ENCODE assay signal across 28 cellular contexts in genomic region chr1:18877282-18877681, GRCh38. TPM values are rescaled to one million over a fixed set of nuclear protein-coding genes. Genes with fewer than 3 reads are reported as not detected.
DNase-seq lines count a peak whose midpoint lies in the region; ATAC-seq and TF ChIP-seq lines count a peak whose summit lies in the region.
"Had no signal": no experiment of that assay in that cellular context is flagged by ENCODE, and none has a peak within 500 bp of the region (broad histone marks: within the 10 kb centered on the region; RNA-seq: fewer than 3 reads in every experiment).

No MANE protein-coding gene starts in this region.

- H3K4me3 ChIP-seq in GM23338 (no peak overlapping the region), SK-N-MC (no peak overlapping the region)
- H3K4me3 ChIP-seq: BLaER1, GM12878 had no signal

- H3K27me3 Mint-ChIP-seq in GM23338 (ENCODE audit: insufficient read depth, low read depth, poor library complexity) (peaks cover 5% of the 10 kb centered on the region), nephron progenitor cell (ENCODE audit: low read depth, poor library complexity) (peaks cover 56% of the 10 kb centered on the region)
- H3K27me3 Mint-ChIP-seq: CD4-positive, alpha-beta memory T cell; CD4-positive, CD25-positive, alpha-beta regulatory T cell had no signal

- DNase-seq in GM23338 (ENCODE audit: low spot score), result peak; percentile 8
- no peak for DNase-seq in SK-N-MC (ENCODE audit: low read depth, low spot score)
- DNase-seq in nephron progenitor cell, result peak; percentile 20
- DNase-seq in glomerular visceral epithelial cell (ENCODE audit: extremely low spot score), result no peak
- no peak for DNase-seq in sciatic nerve (ENCODE audit: low spot score)
- DNase-seq: 8988T; ACHN; BE2C; C1 segment of cervical spinal cord; CD4-positive, alpha-beta memory T cell; CD4-positive, CD25-positive, alpha-beta regulatory T cell; CD8-positive, alpha-beta memory T cell; COR-L47; DMS 273 treated with DMSO at 0.1 percent for 48 hours; DMS153; DMS53; DMS79; DND-41; EL; GDM1 had no signal

- H3K9me3 Mint-ChIP-seq in GM23338, result no peaks in the 10 kb centered on the region
- H3K9me3 Mint-ChIP-seq in nephron progenitor cell, result no peaks in the 10 kb centered on the region
- H3K9me3 Mint-ChIP-seq: CD14-positive monocyte; CD4-positive, alpha-beta memory T cell; CD4-positive, CD25-positive, alpha-beta regulatory T cell; CD8-positive, alpha-beta memory T cell had no signal

- H3F3A ChIP-seq in GM23338 (replicated peaks; ENCODE audit: low read depth), result no peaks in the 10 kb centered on the region

- no peak overlapping the region for H2AFZ ChIP-seq in GM23338

- H3K9me3 ChIP-seq in SK-N-MC (ENCODE audit: low read depth, low read length), result no peaks in the 10 kb centered on the region
- H3K9me3 ChIP-seq: BE2C, BLaER1 had no signal

- TF ChIP-seq CTCF in GM23338 (conservative IDR thresholded peaks at IDR 0.05; ENCODE audit: low read depth in 2 of 2), result no peak
- TF ChIP-seq CTCF in nephron progenitor cell (IDR thresholded peaks at IDR 0.05), result no peak

- H3K4me2 ChIP-seq in GM23338, result no peak overlapping the region
- H3K4me2 ChIP-seq: BLaER1 had no signal

- H3K27me3 ChIP-seq in GM23338 (ENCODE audit: insufficient read depth), result no peaks in the 10 kb centered on the region
- H3K27me3 ChIP-seq: BE2C, BLaER1 had no signal

- ATAC-seq in GM23338 (no peak), HG02870 (IDR thresholded peaks at IDR 0.05; ENCODE audit: unreplicated experiment) (no peak), sciatic nerve (no peak)
- ATAC-seq: GM12878 had no signal

- H3K4me1 Mint-ChIP-seq in GM23338 (no peaks in the 10 kb centered on the region), nephron progenitor cell (peaks cover 4% of the 10 kb centered on the region)
- H3K4me1 Mint-ChIP-seq: CD14-positive monocyte; CD4-positive, alpha-beta memory T cell; CD4-positive, CD25-positive, alpha-beta regulatory T cell; CD8-positive, alpha-beta memory T cell had no signal

- H4K20me1 ChIP-seq in GM23338 (replicated peaks; ENCODE audit: insufficient read depth), result no peaks in the 10 kb centered on the region; the same call in 1 of the 2 replicates
- H4K20me1 ChIP-seq: BLaER1 had no signal

- no peak overlapping the region for H3K27ac ChIP-seq in GM23338 (ENCODE audit: low read depth)
- 0 out of 2 replicates have a peak overlapping the region, but pooled peaks have one; percentile 19 for H3K27ac ChIP-seq in SK-N-MC
- H3K27ac ChIP-seq: BLaER1 had no signal

- H3K79me2 ChIP-seq in GM23338 (replicated peaks; ENCODE audit: insufficient read depth), result no peaks in the 10 kb centered on the region

- no peaks in the 10 kb centered on the region for H3K36me3 ChIP-seq in GM23338 (ENCODE audit: insufficient read depth)
- H3K36me3 ChIP-seq in SK-N-MC (ENCODE audit: insufficient read depth, low read length), result no peaks in the 10 kb centered on the region; the same call in 1 of the 2 replicates
- H3K36me3 ChIP-seq: BE2C had no signal

- H3K9ac ChIP-seq in SK-N-MC (ENCODE audit: insufficient read length), result no peak overlapping the region
- H3K9ac ChIP-seq: BLaER1 had no signal

- peaks cover 5% of the 10 kb centered on the region; the same call in 1 of the 2 replicates for H3K4me1 ChIP-seq in GM23338 (ENCODE audit: insufficient read depth)
- H3K4me1 ChIP-seq: BLaER1 had no signal

- peaks cover under 1% of the 10 kb centered on the region; the same call in 2 of the 3 replicates for H3K36me3 Mint-ChIP-seq in GM23338 (ENCODE audit: low read depth)
- no peaks in the 10 kb centered on the region for H3K36me3 Mint-ChIP-seq in nephron progenitor cell (ENCODE audit: low read depth)
- H3K36me3 Mint-ChIP-seq: CD4-positive, alpha-beta memory T cell had no signal

- intact Hi-C loops in sciatic nerve (cut with DNase I), result no loop called here

- H3K27ac Mint-ChIP-seq in GM23338 (no peak overlapping the region), nephron progenitor cell (no peak overlapping the region)
- H3K27ac Mint-ChIP-seq: CD4-positive, alpha-beta memory T cell; CD4-positive, CD25-positive, alpha-beta regulatory T cell; CD8-positive, alpha-beta memory T cell had no signal

- H3K4me3 Mint-ChIP-seq in GM23338 (no peak overlapping the region), nephron progenitor cell (no peak overlapping the region)
- H3K4me3 Mint-ChIP-seq: CD14-positive monocyte; CD4-positive, alpha-beta memory T cell; CD4-positive, CD25-positive, alpha-beta regulatory T cell; CD8-positive, alpha-beta memory T cell had no signal

- no peaks in the 10 kb centered on the region for H3K9me2 ChIP-seq in GM23338 (ENCODE audit: insufficient read depth)

TF ChIP-seq in GM23338, 12 proteins besides CTCF, POLR2A, EP300 and RAD21 (continues in another document):
- no peak for TF ChIP-seq ZNF462 (CRISPR knock-in tag; IDR thresholded peaks at IDR 0.05)
- no peak for TF ChIP-seq STAT1 (IDR thresholded peaks at IDR 0.05; ENCODE audit: unreplicated experiment)
- TF ChIP-seq ZNF331 (CRISPR knock-in tag; IDR thresholded peaks at IDR 0.05; ENCODE audit: low read depth), result no peak
- no peak for TF ChIP-seq EZH2phosphoT487 (IDR thresholded peaks at IDR 0.05; ENCODE audit: unreplicated experiment)
- no peak for TF ChIP-seq CREB1 (CRISPR knock-in tag; IDR thresholded peaks at IDR 0.05; ENCODE audit: low read depth)
- no peak for TF ChIP-seq ZNF114 (CRISPR knock-in tag; IDR thresholded peaks at IDR 0.05)
- no peak for TF ChIP-seq ETS1 (IDR thresholded peaks at IDR 0.05)

RNA-seq across cellular contexts. Expression of gene TAS1R2, which starts 17.8 kb away (rescaled TPM):
- total RNA-seq in GM23338 (2014; rRNA removed; shearing (Covaris generic)), result not detected in 2 replicates
- polyA plus RNA-seq in GM23338 (2016; fragmentation: Nextera tagmentation; extraction: Ambion mirVana), result not detected in 2 replicates
- total RNA-seq in sciatic nerve, result not detected
- total RNA-seq: A673; CD4-positive, alpha-beta memory T cell; CD4-positive, CD25-positive, alpha-beta regulatory T cell; CD8-positive, alpha-beta memory T cell; Daoy; G401; GM12878 had no signal
- polyA plus RNA-seq: AG04450; CD14-positive monocyte; CD4-positive, alpha-beta memory T cell; CD4-positive, CD25-positive, alpha-beta regulatory T cell; CD8-positive, alpha-beta memory T cell; GM12878 had no signal

RNA-seq across cellular contexts. Expression of gene ALDH4A1, which starts 25.1 kb away (rescaled TPM):
- total RNA-seq in GM23338 (2014; rRNA removed; shearing (Covaris generic)), result 33.8 and 36.9 TPM in 2 replicates
- polyA plus RNA-seq in GM23338 (2016; fragmentation: Nextera tagmentation; extraction: Ambion mirVana), result 11.3 and 13.5 TPM in 2 replicates
- 13.0 TPM for total RNA-seq in sciatic nerve

Comparison
In these comparisons a context has a peak if more than half of its experiments do, and no peak if none do; other contexts are left out.
1. DNase-seq: peak in GM23338 (single experiment) and nephron progenitor cell (single experiment); none in SK-N-MC (single experiment), glomerular visceral epithelial cell (single experiment) and sciatic nerve (single experiment).